ENCODE assay signal across 1 cellular context in the genomic region with DNA sequence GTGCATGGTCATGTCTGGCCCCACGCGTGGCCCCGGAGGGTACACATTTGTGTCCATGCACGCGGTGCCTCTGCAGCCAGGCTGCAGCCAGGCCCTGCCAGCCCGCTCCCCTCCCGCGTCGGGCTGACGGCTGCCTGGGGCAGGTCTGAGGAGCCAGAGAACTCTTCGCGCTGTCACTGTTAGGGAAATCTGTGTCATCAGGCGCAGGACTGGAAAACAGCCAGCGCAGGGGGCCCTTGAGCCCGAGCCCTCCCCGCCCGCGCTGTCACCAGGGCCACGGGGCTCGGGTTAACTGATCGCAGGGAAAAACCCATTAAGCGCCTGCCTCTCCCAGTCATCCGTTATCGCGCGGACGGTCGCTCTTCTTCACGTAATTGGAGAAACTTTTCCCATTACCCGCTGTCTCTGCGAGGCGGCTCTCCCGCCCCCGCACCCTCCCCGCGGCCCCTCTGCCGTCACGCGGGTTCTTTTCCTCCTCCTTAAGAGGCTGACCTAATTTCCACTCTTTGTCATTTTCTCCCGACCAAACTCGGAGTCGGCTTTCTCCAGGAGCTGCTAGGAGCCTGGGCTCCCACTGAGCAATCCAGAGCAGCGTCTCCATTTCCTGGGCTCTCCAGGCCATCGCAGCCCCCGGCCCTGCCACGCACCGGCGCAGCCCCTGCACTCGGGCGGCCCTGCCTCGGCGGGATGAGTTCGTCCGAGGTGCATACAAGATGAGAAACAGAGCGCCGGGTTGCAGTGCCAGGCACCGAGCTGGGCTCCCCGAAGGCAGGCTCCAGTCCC.
TF ChIP-seq lines count a peak whose summit lies in the region.

No MANE protein-coding gene starts in this region.

TF ChIP-seq in HepG2, 621 proteins besides CTCF, POLR2A, EP300 and RAD21:
- no peak for TF ChIP-seq ZNF232 (CRISPR knock-in tag; IDR thresholded peaks at IDR 0.05; ENCODE audit: borderline replicate concordance)
- TF ChIP-seq DR1 (CRISPR knock-in tag; IDR thresholded peaks at IDR 0.05): no peak
- no peak for TF ChIP-seq ZKSCAN8 (CRISPR knock-in tag; IDR thresholded peaks at IDR 0.05; ENCODE audit: borderline replicate concordance)
- TF ChIP-seq, protein P1, sequence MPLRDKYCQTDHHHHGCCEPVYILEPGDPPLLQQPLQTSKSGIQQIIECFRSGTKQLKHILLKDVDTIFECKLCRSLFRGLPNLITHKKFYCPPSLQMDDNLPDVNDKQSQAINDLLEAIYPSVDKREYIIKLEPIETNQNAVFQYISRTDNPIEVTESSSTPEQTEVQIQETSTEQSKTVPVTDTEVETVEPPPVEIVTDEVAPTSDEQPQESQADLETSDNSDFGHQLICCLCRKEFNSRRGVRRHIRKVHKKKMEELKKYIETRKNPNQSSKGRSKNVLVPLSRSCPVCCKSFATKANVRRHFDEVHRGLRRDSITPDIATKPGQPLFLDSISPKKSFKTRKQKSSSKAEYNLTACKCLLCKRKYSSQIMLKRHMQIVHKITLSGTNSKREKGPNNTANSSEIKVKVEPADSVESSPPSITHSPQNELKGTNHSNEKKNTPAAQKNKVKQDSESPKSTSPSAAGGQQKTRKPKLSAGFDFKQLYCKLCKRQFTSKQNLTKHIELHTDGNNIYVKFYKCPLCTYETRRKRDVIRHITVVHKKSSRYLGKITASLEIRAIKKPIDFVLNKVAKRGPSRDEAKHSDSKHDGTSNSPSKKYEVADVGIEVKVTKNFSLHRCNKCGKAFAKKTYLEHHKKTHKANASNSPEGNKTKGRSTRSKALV (CRISPR knock-in tag; IDR thresholded peaks at IDR 0.05): no peak
- no peak for TF ChIP-seq NFIB (CRISPR knock-in tag; IDR thresholded peaks at IDR 0.05; ENCODE audit: borderline replicate concordance)
- no peak for TF ChIP-seq FIP1L1 (IDR thresholded peaks at IDR 0.05; ENCODE audit: borderline replicate concordance, insufficient read depth, low read depth, low read length)
- no peak for TF ChIP-seq KDM1A (CRISPR knock-in tag; IDR thresholded peaks at IDR 0.05)
- TF ChIP-seq ZNF234 (CRISPR knock-in tag; conservative IDR thresholded peaks at IDR 0.05): no peak
- no peak for TF ChIP-seq MBD4 (IDR thresholded peaks at IDR 0.05; ENCODE audit: borderline replicate concordance, low read length)
- no peak for TF ChIP-seq NR1H2 (CRISPR knock-in tag; IDR thresholded peaks at IDR 0.05; ENCODE audit: borderline replicate concordance, low read depth)
